8 cellular contexts compared by ENCODE assay signal in genomic region chr17:15502315-15503112, GRCh38. TPM values are rescaled to one million over a fixed set of nuclear protein-coding genes. Genes with fewer than 3 reads are reported as not detected.
DNase-seq lines count a peak whose midpoint lies in the region; ATAC-seq, FAIRE-seq and TF ChIP-seq lines count a peak whose summit lies in the region.

No MANE protein-coding gene starts in this region.

- peak; percentile 95 for TF ChIP-seq CTCF in astrocyte of the cerebellum (IDR thresholded peaks at IDR 0.05; ENCODE audit: low read depth, low read length, missing control alignments)
- peak; percentile 90 for TF ChIP-seq CTCF in hepatocyte (IDR thresholded peaks at IDR 0.05; ENCODE audit: poor library complexity)
- TF ChIP-seq CTCF in sigmoid colon (IDR thresholded peaks at IDR 0.05), result peak; percentile 88 to 89 (median 88)

- no peak overlapping the region for H3K4me3 Mint-ChIP-seq in CD8-positive, alpha-beta memory T cell

- no peaks in the 10 kb centered on the region for H3K27me3 Mint-ChIP-seq in CD8-positive, alpha-beta memory T cell

- H4K20me1 ChIP-seq in hepatocyte (ENCODE audit: insufficient read depth, poor library complexity, severe bottlenecking), result no peaks in the 10 kb centered on the region

- H3K9me3 Mint-ChIP-seq in CD8-positive, alpha-beta memory T cell, result no peaks in the 10 kb centered on the region

- peak overlapping the region; percentile 59 for H3K4me2 ChIP-seq in hepatocyte

- H3K79me2 ChIP-seq in hepatocyte, result no peaks in the 10 kb centered on the region

- H3K4me3 ChIP-seq in CD8-positive, alpha-beta memory T cell (ENCODE audit: low read length), result no peak overlapping the region
- H3K4me3 ChIP-seq in astrocyte of the cerebellum (ENCODE audit: low read depth, low read length) (peak overlapping the region; percentile 5), hepatocyte (no peak overlapping the region), sigmoid colon (peak overlapping the region; percentile 21 to 44 (median 41))

- no peaks in the 10 kb centered on the region for H3K9me3 ChIP-seq in CD8-positive, alpha-beta memory T cell (ENCODE audit: low read length)
- H3K9me3 ChIP-seq in hepatocyte (ENCODE audit: low read depth), result no peaks in the 10 kb centered on the region
- H3K9me3 ChIP-seq in sigmoid colon, result no peaks in the 10 kb centered on the region

- H3K27ac ChIP-seq in CD8-positive, alpha-beta memory T cell (ENCODE audit: low read depth, low read length), result no peak overlapping the region
- H3K27ac ChIP-seq in hepatocyte (peak overlapping the region; percentile 70), sigmoid colon (peak overlapping the region; percentile 72 to 82 (median 80))

- TF ChIP-seq POLR2A in sigmoid colon (IDR thresholded peaks at IDR 0.05), result no peak

- ATAC-seq in GM19467 (IDR thresholded peaks at IDR 0.05; ENCODE audit: unreplicated experiment), result peak; percentile 83

- CTCF ChIA-PET in CD8-positive, alpha-beta memory T cell (lab: Charles Lee), result interaction anchor here (1.1 to 1.7 kb wide), 2 partner anchors 201 to 244 kb away, joined by 3 to 4 read pairs; no protein-coding TSS in a partner anchor

- no peaks in the 10 kb centered on the region for H3K27me3 ChIP-seq in CD8-positive, alpha-beta memory T cell (ENCODE audit: insufficient read depth, low read length, poor library complexity, severe bottlenecking)
- no peaks in the 10 kb centered on the region for H3K27me3 ChIP-seq in hepatocyte
- no peaks in the 10 kb centered on the region for H3K27me3 ChIP-seq in sigmoid colon

- peak; percentile 46 for FAIRE-seq in HTR-8/SVneo (lab: Jason Lieb, UNC)

- peaks cover 12 to 14% (median 12%) of the 10 kb centered on the region in 3 donors for H3K4me1 Mint-ChIP-seq in CD8-positive, alpha-beta memory T cell

- H3K36me3 Mint-ChIP-seq in CD8-positive, alpha-beta memory T cell, result peaks cover 13 to 58% (median 22%) of the 10 kb centered on the region in 3 donors

- peak in 1 of 4 donors; percentile 29 for TF ChIP-seq EP300 in sigmoid colon (IDR thresholded peaks at IDR 0.05)

- POLR2A ChIA-PET in CD8-positive, alpha-beta memory T cell (lab: Charles Lee), result no interaction called here

- H2AFZ ChIP-seq in hepatocyte, result no peak overlapping the region

- H3K36me3 ChIP-seq in CD8-positive, alpha-beta memory T cell (ENCODE audit: insufficient read depth, low read length), result no peaks in the 10 kb centered on the region
- H3K36me3 ChIP-seq in hepatocyte (replicated peaks; ENCODE audit: insufficient read depth, low read depth), result no peaks in the 10 kb centered on the region
- no peaks in the 10 kb centered on the region for H3K36me3 ChIP-seq in sigmoid colon

- in situ Hi-C loops in astrocyte of the cerebellum (cut with HindIII; ENCODE audit: low sequenced_read_pairs), result no loop called here

- intact Hi-C loops in sigmoid colon (cut with DNase I), result loop anchor here (1.0 to 2.0 kb wide), 3 partner anchors 46 to 242 kb away; no protein-coding TSS in a partner anchor

- no peaks in the 10 kb centered on the region for H3K9me2 ChIP-seq in hepatocyte (replicated peaks; ENCODE audit: insufficient read depth)

- 44% methylated on average over 32 of the region's 32 CpGs for WGBS in hepatocyte (ENCODE audit: low lambda C conversion rate, missing lambda C conversion rate)
- WGBS in sigmoid colon, 2 donors, result 39 to 46% methylated on average over 32 of the region's 32 CpGs

- peak; percentile 9 to 66 (median 19) for DNase-seq in CD8-positive, alpha-beta memory T cell
- peak; percentile 93 for DNase-seq in HTR-8/SVneo (ENCODE audit: insufficient read length, low spot score)
- DNase-seq in T-helper 22 cell (ENCODE audit: low read depth), result peak; percentile 8
- peak; percentile 90 for DNase-seq in astrocyte of the cerebellum (ENCODE audit: low read depth)
- DNase-seq in hepatocyte (ENCODE audit: low spot score), result peak; percentile 92
- DNase-seq in sigmoid colon, result peak; percentile 97
- DNase-seq in NCI-H1105 (lab: John Stamatoyannopoulos, UW), result no peak

- H3K4me1 ChIP-seq in CD8-positive, alpha-beta memory T cell (ENCODE audit: insufficient read depth, low read length), result no peaks in the 10 kb centered on the region
- no peaks in the 10 kb centered on the region for H3K4me1 ChIP-seq in hepatocyte (ENCODE audit: insufficient read depth)
- peaks cover 0 to 19% (median 13%) of the 10 kb centered on the region in 4 donors for H3K4me1 ChIP-seq in sigmoid colon

- peak overlapping the region in 2 of 8 donors; percentile 61 to 76 for H3K27ac Mint-ChIP-seq in CD8-positive, alpha-beta memory T cell

RNA-seq across cellular contexts. Expression of gene CDRT4, which starts 35.1 kb away (rescaled TPM):
- total RNA-seq in CD8-positive, alpha-beta memory T cell, result 1 to 10 TPM; 1.8 to 2.7 TPM
- polyA plus RNA-seq in CD8-positive, alpha-beta memory T cell, result not detected
- total RNA-seq in hepatocyte (2.7 and 10.4 TPM in 2 replicates), sigmoid colon (1 to 10 TPM in 3 of 4 donors, not detected in 1; 2.5 to 5.0 (median 3.8) TPM)
- polyA plus RNA-seq in hepatocyte (9.6 and 11.8 TPM in 2 replicates), sigmoid colon (1 to 10 TPM; 1.8 to 6.6 (median 3.5) TPM)

Comparison
In these comparisons a context has a peak if more than half of its experiments do, and no peak if none do; other contexts are left out.
1. H3K4me3 ChIP-seq: peak in astrocyte of the cerebellum (single experiment) and sigmoid colon (4 of 4); none in CD8-positive, alpha-beta memory T cell (single experiment) and hepatocyte (single experiment).
2. Peak in every context shown above with its lines, with median percentiles within 50 percentile points of each other: CTCF ChIP-seq.